ENCODE assay signal across 8 cellular contexts in genomic region chr3:179653777-179654117, GRCh38. TPM values are rescaled to one million over a fixed set of nuclear protein-coding genes. Genes with fewer than 3 reads are reported as not detected.
DNase-seq lines count a peak whose midpoint lies in the region; ATAC-seq and TF ChIP-seq lines count a peak whose summit lies in the region.

No MANE protein-coding gene starts in this region.

- H4K20me1 ChIP-seq in GM23248 (ENCODE audit: insufficient read depth), result no peaks in the 10 kb centered on the region

- peaks cover 23% of the 10 kb centered on the region for H3F3A ChIP-seq in GM23248 (ENCODE audit: insufficient read depth)

- no peak for ATAC-seq in naive thymus-derived CD8-positive, alpha-beta T cell
- ATAC-seq in HG03378 (IDR thresholded peaks at IDR 0.05; ENCODE audit: unreplicated experiment), result no peak

- 3% methylated on average over 15 of the region's 15 CpGs for WGBS in GM23248 (ENCODE audit: low coverage in 1 of 2, low lambda C conversion rate in 2 of 2, missing lambda C conversion rate in 2 of 2), 2 experiments

- peak overlapping the region; percentile 87 to 98 (median 92) for H3K4me3 Mint-ChIP-seq in naive thymus-derived CD8-positive, alpha-beta T cell

- H3K9me3 ChIP-seq in GM23248 (ENCODE audit: low read depth), result no peaks in the 10 kb centered on the region

- POLR2A ChIA-PET in naive thymus-derived CD8-positive, alpha-beta T cell (lab: Charles Lee), result interaction anchor here (1.0 to 2.6 kb wide), 3 partner anchors 49 to 948 kb away, joined by 4 to 9 read pairs (median 5); partner anchors contain the start of genes MRPL47, NDUFB5, PIK3CA and TTC14

- peak overlapping the region; percentile 90 for H3K4me2 ChIP-seq in GM23248 (ENCODE audit: unreplicated experiment)

- in situ Hi-C loops in GM23248 (cut with MboI), result no loop called here

- H3K9me3 Mint-ChIP-seq in naive thymus-derived CD8-positive, alpha-beta T cell, result no peaks in the 10 kb centered on the region

- H2AFZ ChIP-seq in GM23248, result peak overlapping the region; percentile 98

- no peaks in the 10 kb centered on the region for H3K36me3 ChIP-seq in GM23248 (ENCODE audit: low read depth)

- H3K9ac ChIP-seq in GM23248, result peak overlapping the region; percentile 88

- peak overlapping the region; percentile 82 to 94 (median 90) for H3K27ac Mint-ChIP-seq in naive thymus-derived CD8-positive, alpha-beta T cell

- no peak for TF ChIP-seq CTCF in dorsolateral prefrontal cortex (IDR thresholded peaks at IDR 0.05 in 54 of 56, conservative IDR thresholded peaks at IDR 0.05 in 2 of 56; ENCODE audit: low read depth in 1 of 56, partially characterized antibody in 56 of 56)

- H3K4me1 Mint-ChIP-seq in naive thymus-derived CD8-positive, alpha-beta T cell, result peaks cover 26 to 47% (median 34%) of the 10 kb centered on the region in 4 donors

- H3K4me1 ChIP-seq in GM23248 (ENCODE audit: insufficient read depth), result peaks cover 8% of the 10 kb centered on the region; the same call in 1 of the 2 replicates

- H3K9me2 ChIP-seq in GM23248 (ENCODE audit: insufficient read depth), result no peaks in the 10 kb centered on the region

- H3K36me3 Mint-ChIP-seq in naive thymus-derived CD8-positive, alpha-beta T cell, result peaks cover 0 to 7% (median 0%) of the 10 kb centered on the region in 3 donors

- H3K27me3 ChIP-seq in GM23248 (replicated peaks; ENCODE audit: insufficient read depth) (no peaks in the 10 kb centered on the region), dorsolateral prefrontal cortex (no peaks in the 10 kb centered on the region)

- H3K27ac ChIP-seq in GM23248 (peak overlapping the region; percentile 86), dorsolateral prefrontal cortex (peak overlapping the region; percentile 72 to 99 (median 96))

- DNase-seq in GM23248, result no peak
- peak; percentile 61 for DNase-seq in RPMI8226
- DNase-seq in dorsolateral prefrontal cortex, result peak in 2 of 10 donors; percentile 6 to 17
- no peak for DNase-seq in naive thymus-derived CD8-positive, alpha-beta T cell
- DNase-seq in ecto neural progenitor cell (ENCODE audit: low spot score), result no peak
- no peak for DNase-seq in NCI-H345 (lab: John Stamatoyannopoulos, UW)
- no peak for DNase-seq in NCI-H510A (lab: John Stamatoyannopoulos, UW)

- intact Hi-C loops in dorsolateral prefrontal cortex (cut with DNase I), result loop anchor here (2.0 to 5.0 kb wide), 3 partner anchors 49 to 114 kb away; partner anchors contain the start of genes MRPL47 (in 2 of the 2), NDUFB5 (in 2 of the 2) and ACTL6A (in 1 of the 2)

- H3K27me3 Mint-ChIP-seq in naive thymus-derived CD8-positive, alpha-beta T cell, result no peaks in the 10 kb centered on the region

- H3K4me3 ChIP-seq in GM23248 (peak overlapping the region; percentile 95), dorsolateral prefrontal cortex (peak overlapping the region; percentile 67 to 94 (median 84))

- H3K79me2 ChIP-seq in GM23248 (ENCODE audit: insufficient read depth), result peaks cover 49% of the 10 kb centered on the region

RNA-seq across cellular contexts. Expression of gene USP13, which starts 0.9 kb away (rescaled TPM):
- 4.6 and 8.2 TPM in 2 replicates for total RNA-seq in GM23248 (2014; rRNA removed; shearing (Covaris generic))
- 6.0 and 9.2 TPM in 2 replicates for polyA plus RNA-seq in GM23248 (2016; fragmentation: Nextera tagmentation; extraction: Ambion mirVana)
- total RNA-seq in dorsolateral prefrontal cortex, result 10 to 100 TPM in 117 of 120 experiments, 1 to 10 TPM in 3; 9.0 to 20.1 (median 14.3) TPM
- 1 to 10 TPM; 6.9 to 10.0 TPM for total RNA-seq in naive thymus-derived CD8-positive, alpha-beta T cell
- 10 to 100 TPM in 1 of 3 donors, 1 to 10 TPM in 2; 3.7 to 12.0 (median 9.1) TPM for polyA plus RNA-seq in naive thymus-derived CD8-positive, alpha-beta T cell

RNA-seq across cellular contexts. Expression of gene NDUFB5, which starts 49.2 kb away (rescaled TPM):
- total RNA-seq in GM23248 (2014; rRNA removed; shearing (Covaris generic)), result 79.5 and 90.8 TPM in 2 replicates
- polyA plus RNA-seq in GM23248 (2016; fragmentation: Nextera tagmentation; extraction: Ambion mirVana), result 126 and 142 TPM in 2 replicates
- 100 to 1,000 TPM in 105 of 120 experiments, 10 to 100 TPM in 15; 67.8 to 191 (median 127) TPM for total RNA-seq in dorsolateral prefrontal cortex
- 10 to 100 TPM; 55.6 to 62.5 TPM for total RNA-seq in naive thymus-derived CD8-positive, alpha-beta T cell
- 10 to 100 TPM; 63.7 to 94.5 (median 76.3) TPM for polyA plus RNA-seq in naive thymus-derived CD8-positive, alpha-beta T cell

RNA-seq across cellular contexts. Expression of gene MRPL47, which starts 49.3 kb away (rescaled TPM):
- total RNA-seq in GM23248 (2014; rRNA removed; shearing (Covaris generic)), result 18.6 and 25.0 TPM in 2 replicates
- polyA plus RNA-seq in GM23248 (2016; fragmentation: Nextera tagmentation; extraction: Ambion mirVana), result 60.5 and 66.0 TPM in 2 replicates
- total RNA-seq in dorsolateral prefrontal cortex, result 10 to 100 TPM; 15.4 to 40.1 (median 29.3) TPM
- 10 to 100 TPM; 23.6 to 24.1 TPM for total RNA-seq in naive thymus-derived CD8-positive, alpha-beta T cell
- 10 to 100 TPM; 47.1 to 51.4 (median 48.8) TPM for polyA plus RNA-seq in naive thymus-derived CD8-positive, alpha-beta T cell
